23 cellular contexts compared by ENCODE assay signal in the genomic region with DNA sequence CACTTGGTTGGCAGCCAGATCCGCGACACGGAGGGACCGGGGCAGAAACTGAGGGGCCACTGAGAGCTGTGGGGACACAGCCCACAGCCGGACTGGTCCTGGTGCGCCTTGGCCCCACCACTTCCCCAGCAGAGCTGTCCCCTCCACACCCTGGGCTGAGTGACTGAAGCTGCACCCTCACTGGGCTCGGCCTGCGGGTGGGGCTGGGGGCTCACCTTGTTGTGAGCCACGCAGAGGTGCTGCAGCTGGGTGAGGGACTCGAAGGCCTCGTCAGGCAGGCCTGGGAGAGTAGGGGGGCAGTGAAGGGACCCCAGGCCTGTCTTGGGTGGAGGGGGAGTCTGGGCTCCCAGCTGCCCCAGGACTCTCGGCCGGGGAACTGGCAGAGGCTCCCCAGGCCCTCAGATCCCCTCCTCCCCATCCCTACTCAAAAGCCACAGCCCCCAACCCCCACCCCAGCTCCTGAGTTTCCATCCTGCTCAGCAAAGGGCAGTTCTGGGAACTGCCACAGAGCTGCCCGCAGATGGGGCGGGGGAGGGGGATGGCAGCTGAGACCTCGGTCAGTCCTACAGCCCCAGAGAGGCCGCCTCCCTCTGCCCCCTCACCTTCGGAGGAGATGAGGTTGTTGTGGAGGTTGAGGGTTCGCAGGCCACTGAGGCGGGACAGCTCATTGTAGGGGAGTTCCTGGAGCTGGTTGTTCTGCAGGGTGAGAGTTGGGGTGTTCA. TPM values are rescaled to one million over a fixed set of nuclear protein-coding genes. Genes with fewer than 3 reads are reported as not detected.
DNase-seq lines count a peak whose midpoint lies in the region; ATAC-seq and TF ChIP-seq lines count a peak whose summit lies in the region.
"Had no signal": no experiment of that assay in that cellular context is flagged by ENCODE, and none has a peak within 500 bp of the region (broad histone marks: within the 10 kb centered on the region; RNA-seq: fewer than 3 reads in every experiment).

No MANE protein-coding gene starts in this region.

- no peak overlapping the region for H3K4me3 Mint-ChIP-seq in GM23338
- no peak overlapping the region for H3K4me3 Mint-ChIP-seq in activated naive CD4-positive, alpha-beta T cell treated with anti-CD3 and anti-CD28 coated beads, Interleukin-2, amount 10 ng/mL, durations not matched to agents 7 days and 5 days
- H3K4me3 Mint-ChIP-seq: dendritic cell treated with granulocyte-macrophage colony-stimulating factor and Interleukin-4, amounts not matched to agents 40 ng/mL and 50 ng/mL, for 4 days; naive B cell had no signal

- H2AFZ ChIP-seq in GM23338: no peak overlapping the region
- H2AFZ ChIP-seq in neuronal stem cell (ENCODE audit: low read length): peak overlapping the region; percentile 83

- H2AK5ac ChIP-seq in neuronal stem cell (ENCODE audit: low read depth, low read length): peak overlapping the region; percentile 100

- H3K9me2 ChIP-seq in GM23338 (ENCODE audit: insufficient read depth): no peaks in the 10 kb centered on the region

- DNase-seq in GM23338 (ENCODE audit: low spot score): peak; percentile 81
- DNase-seq in NT2/D1 (ENCODE audit: low read depth, low spot score): peak; percentile 52
- DNase-seq in ecto neural progenitor cell (ENCODE audit: low spot score): peak; percentile 66
- peak; percentile 35 for DNase-seq in neuronal stem cell (ENCODE audit: low spot score)
- DNase-seq in activated naive CD4-positive, alpha-beta T cell treated with anti-CD3 and anti-CD28 coated beads, Interleukin-2, amount 10 ng/mL, durations not matched to agents 7 days and 5 days: no peak
- no peak for DNase-seq in activated CD4-positive, alpha-beta T cell treated with anti-CD3 and anti-CD28 coated beads, Interleukin-2, amount 50 U/mL, for 48 hours
- DNase-seq in NAMALWA (ENCODE audit: low spot score): no peak
- DNase-seq: activated naive CD4-positive, alpha-beta T cell treated with Interleukin-2 at 50 U/mL for 16 hours; activated T-cell treated with anti-CD3 and anti-CD28 coated beads for 4 hours; AML-193; brain microvascular endothelial cell; MM.1S; naive B cell; NCI-H1694; NCI-H774; posterior cingulate gyrus; small intestine; stimulated activated CD8-positive, alpha-beta memory T cell treated with anti-CD3 and anti-CD28 coated beads, Interleukin-4, amount 100 ng/mL, for 48 hours; substantia nigra had no signal

- H3K79me1 ChIP-seq in neuronal stem cell (ENCODE audit: low read depth, low read length): no peaks in the 10 kb centered on the region

- H3K4me1 Mint-ChIP-seq in GM23338: peaks cover 31% of the 10 kb centered on the region
- no peaks in the 10 kb centered on the region for H3K4me1 Mint-ChIP-seq in activated naive CD4-positive, alpha-beta T cell treated with anti-CD3 and anti-CD28 coated beads, Interleukin-2, amount 10 ng/mL, durations not matched to agents 7 days and 5 days

- peak overlapping the region; percentile 98 for H3K14ac ChIP-seq in neuronal stem cell (ENCODE audit: low read length)

- H4K20me1 ChIP-seq in GM23338 (replicated peaks; ENCODE audit: insufficient read depth): no peaks in the 10 kb centered on the region

- H3K23ac ChIP-seq in neuronal stem cell (ENCODE audit: low read depth, low read length, poor library complexity): peak overlapping the region; percentile 96

- H3K9ac ChIP-seq in NT2/D1 (ENCODE audit: insufficient read length, low read depth) (peak overlapping the region; percentile 73), neuronal stem cell (ENCODE audit: low read depth, low read length, poor library complexity) (peak overlapping the region; percentile 70)

- H3K9me3 ChIP-seq in NT2/D1 (ENCODE audit: insufficient read depth, low read length) (no peaks in the 10 kb centered on the region), neuronal stem cell (replicated peaks in 1 of 2; ENCODE audit: control insufficient read depth in 2 of 2, insufficient read depth in 1 of 2, low read depth in 1 of 2, low read length in 2 of 2) (no peaks in the 10 kb centered on the region)
- H3K9me3 ChIP-seq: Peyer's patch had no signal

- H3K4me3 ChIP-seq in GM23338: no peak overlapping the region
- H3K4me3 ChIP-seq in NT2/D1 (ENCODE audit: insufficient read length, low read depth): no peak overlapping the region
- no peak overlapping the region for H3K4me3 ChIP-seq in neuronal stem cell (ENCODE audit: low read length in 2 of 2)
- H3K4me3 ChIP-seq: lung, Peyer's patch had no signal

- no CpG with 5 or more reads among the region's 20 CpGs for WGBS in neuronal stem cell (ENCODE audit: extremely low coverage in 2 of 2, insufficient read length in 2 of 2, insufficient replicate concordance in 1 of 2), 2 donors

- H3K18ac ChIP-seq in neuronal stem cell (ENCODE audit: low read length): peak overlapping the region; percentile 100

- peak overlapping the region; percentile 68 for H4K91ac ChIP-seq in neuronal stem cell (ENCODE audit: low read depth, low read length, poor library complexity)

- H2BK12ac ChIP-seq in neuronal stem cell (ENCODE audit: low read length): peak overlapping the region; percentile 77

- peaks cover 9% of the 10 kb centered on the region for H3K27me3 Mint-ChIP-seq in GM23338 (ENCODE audit: insufficient read depth, low read depth, poor library complexity)
- H3K27me3 Mint-ChIP-seq in activated naive CD4-positive, alpha-beta T cell treated with anti-CD3 and anti-CD28 coated beads, Interleukin-2, amount 10 ng/mL, durations not matched to agents 7 days and 5 days: peaks cover 49% of the 10 kb centered on the region

- peak overlapping the region; percentile 90 for H2BK5ac ChIP-seq in neuronal stem cell (ENCODE audit: low read length)

- CTCF ChIA-PET in activated naive CD4-positive, alpha-beta T cell treated with anti-CD3 and anti-CD28 coated beads, Interleukin-2, amount 10 ng/mL, durations not matched to agents 7 days and 5 days (lab: Charles Lee): no interaction called here

- peak overlapping the region; percentile 48; the same call in 1 of the 2 replicates for H3K4me2 ChIP-seq in GM23338
- peak overlapping the region; percentile 11 for H3K4me2 ChIP-seq in neuronal stem cell (ENCODE audit: insufficient read depth, low read length, poor library complexity, severe bottlenecking)

- ATAC-seq in GM23338: peak; percentile 61

- H3K4me1 ChIP-seq in GM23338 (ENCODE audit: insufficient read depth) (peaks cover 14% of the 10 kb centered on the region; the same call in 1 of the 2 replicates), NT2/D1 (ENCODE audit: insufficient read depth, insufficient read length) (peaks cover 31% of the 10 kb centered on the region), neuronal stem cell (ENCODE audit: control insufficient read depth in 2 of 2, insufficient read depth in 1 of 2, low read depth in 1 of 2, low read length in 2 of 2) (peaks cover 20 to 21% of the 10 kb centered on the region in 2 donors)
- H3K4me1 ChIP-seq: Peyer's patch had no signal

- peak overlapping the region; percentile 99 for H2BK120ac ChIP-seq in neuronal stem cell (ENCODE audit: low read depth, low read length)

- H3K27ac Mint-ChIP-seq in GM23338: no peak overlapping the region; the same call in 1 of the 2 replicates
- no peak overlapping the region for H3K27ac Mint-ChIP-seq in activated naive CD4-positive, alpha-beta T cell treated with anti-CD3 and anti-CD28 coated beads, Interleukin-2, amount 10 ng/mL, durations not matched to agents 7 days and 5 days
- H3K27ac Mint-ChIP-seq: dendritic cell treated with granulocyte-macrophage colony-stimulating factor and Interleukin-4, amounts not matched to agents 40 ng/mL and 50 ng/mL, for 4 days; naive B cell had no signal

- peak overlapping the region; percentile 100 for H2BK15ac ChIP-seq in neuronal stem cell (ENCODE audit: low read length)

- no peaks in the 10 kb centered on the region for H3K27me3 ChIP-seq in GM23338 (ENCODE audit: insufficient read depth)
- peaks cover 10% of the 10 kb centered on the region for H3K27me3 ChIP-seq in NT2/D1 (ENCODE audit: insufficient read depth, insufficient read length)
- H3K27me3 ChIP-seq in neuronal stem cell (ENCODE audit: control insufficient read depth in 3 of 3, insufficient read depth in 3 of 3, low read depth in 1 of 3, low read length in 3 of 3): peaks cover 0 to 2% (median 0%) of the 10 kb centered on the region in 3 experiments
- H3K27me3 ChIP-seq: brain microvascular endothelial cell, Peyer's patch had no signal

- TF ChIP-seq CTCF in GM23338 (conservative IDR thresholded peaks at IDR 0.05; ENCODE audit: low read depth in 2 of 2): no peak

- no peaks in the 10 kb centered on the region for H3K36me3 ChIP-seq in GM23338 (ENCODE audit: insufficient read depth)
- H3K36me3 ChIP-seq in NT2/D1 (ENCODE audit: insufficient read depth, insufficient read length, low read length): peaks cover 10% of the 10 kb centered on the region
- H3K36me3 ChIP-seq in neuronal stem cell (replicated peaks in 1 of 2; ENCODE audit: control insufficient read depth in 2 of 2, insufficient read depth in 2 of 2, low read length in 2 of 2): peaks cover 4 to 7% of the 10 kb centered on the region in 2 donors
- H3K36me3 ChIP-seq: brain microvascular endothelial cell, Peyer's patch had no signal

- H3K79me2 ChIP-seq in GM23338 (replicated peaks; ENCODE audit: insufficient read depth): no peaks in the 10 kb centered on the region

- peak overlapping the region; percentile 98 for H3K4ac ChIP-seq in neuronal stem cell (ENCODE audit: low read length)

- H3F3A ChIP-seq in GM23338 (replicated peaks; ENCODE audit: low read depth): peaks cover 15% of the 10 kb centered on the region

- H3K9me3 Mint-ChIP-seq in GM23338: no peaks in the 10 kb centered on the region; the same call in 2 of the 3 replicates
- no peaks in the 10 kb centered on the region for H3K9me3 Mint-ChIP-seq in activated naive CD4-positive, alpha-beta T cell treated with anti-CD3 and anti-CD28 coated beads, Interleukin-2, amount 10 ng/mL, durations not matched to agents 7 days and 5 days
- H3K9me3 Mint-ChIP-seq: dendritic cell treated with granulocyte-macrophage colony-stimulating factor and Interleukin-4, amounts not matched to agents 40 ng/mL and 50 ng/mL, for 4 days; naive B cell had no signal

- H4K8ac ChIP-seq in neuronal stem cell (ENCODE audit: low read depth, low read length): peak overlapping the region; percentile 100

- no peaks in the 10 kb centered on the region; the same call in 2 of the 3 replicates for H3K36me3 Mint-ChIP-seq in GM23338 (ENCODE audit: low read depth)
- no peaks in the 10 kb centered on the region for H3K36me3 Mint-ChIP-seq in activated naive CD4-positive, alpha-beta T cell treated with anti-CD3 and anti-CD28 coated beads, Interleukin-2, amount 10 ng/mL, durations not matched to agents 7 days and 5 days
- H3K36me3 Mint-ChIP-seq: naive B cell had no signal

- H3K27ac ChIP-seq in GM23338 (ENCODE audit: low read depth) (no peak overlapping the region), neuronal stem cell (replicated peaks; ENCODE audit: low read length) (peak overlapping the region; percentile 33)
- H3K27ac ChIP-seq: brain microvascular endothelial cell, Peyer's patch had no signal

RNA-seq across cellular contexts. Expression of gene PODNL1, which starts 2.3 kb away (rescaled TPM):
- total RNA-seq in GM23338 (2014; rRNA removed; shearing (Covaris generic)): 0.24 TPM in 1 of 2 replicates, not detected in the other
- 1.3 TPM in 1 of 2 replicates, not detected in the other for polyA plus RNA-seq in GM23338 (2016; fragmentation: Nextera tagmentation; extraction: Ambion mirVana)
- polyA plus RNA-seq in neuronal stem cell (2013, experiment 1 of 2): 2.8 TPM
- 2.8 TPM for polyA plus RNA-seq in neuronal stem cell (2013, experiment 2 of 2)

RNA-seq across cellular contexts. Expression of gene DCAF15, which starts 16.4 kb away (rescaled TPM):
- total RNA-seq in GM23338 (2014; rRNA removed; shearing (Covaris generic)): 74.8 and 81.3 TPM in 2 replicates
- 39.5 and 41.6 TPM in 2 replicates for polyA plus RNA-seq in GM23338 (2016; fragmentation: Nextera tagmentation; extraction: Ambion mirVana)
- polyA plus RNA-seq in neuronal stem cell (2013, experiment 1 of 2): 44.9 TPM
- 44.2 TPM for polyA plus RNA-seq in neuronal stem cell (2013, experiment 2 of 2)

RNA-seq across cellular contexts. Expression of gene CC2D1A, which starts 29.9 kb away (rescaled TPM):
- 27.3 and 39.7 TPM in 2 replicates for total RNA-seq in GM23338 (2014; rRNA removed; shearing (Covaris generic))
- polyA plus RNA-seq in GM23338 (2016; fragmentation: Nextera tagmentation; extraction: Ambion mirVana): 21.7 and 23.1 TPM in 2 replicates
- 19.7 TPM for polyA plus RNA-seq in neuronal stem cell (2013, experiment 1 of 2)
- polyA plus RNA-seq in neuronal stem cell (2013, experiment 2 of 2): 18.7 TPM

RNA-seq across cellular contexts. Expression of gene BRME1, which starts 30.0 kb away (rescaled TPM):
- total RNA-seq in GM23338 (2014; rRNA removed; shearing (Covaris generic)): 3.7 and 4.0 TPM in 2 replicates
- polyA plus RNA-seq in GM23338 (2016; fragmentation: Nextera tagmentation; extraction: Ambion mirVana): 3.9 and 4.7 TPM in 2 replicates
- polyA plus RNA-seq in neuronal stem cell (2013, experiment 1 of 2): 1.8 TPM
- polyA plus RNA-seq in neuronal stem cell (2013, experiment 2 of 2): 2.1 TPM

RNA-seq across cellular contexts. Expression of gene NANOS3, which starts 59.0 kb away (rescaled TPM):
- not detected in 2 replicates for total RNA-seq in GM23338 (2014; rRNA removed; shearing (Covaris generic))
- polyA plus RNA-seq in GM23338 (2016; fragmentation: Nextera tagmentation; extraction: Ambion mirVana): not detected in 2 replicates
- polyA plus RNA-seq in neuronal stem cell (2013, experiment 1 of 2): 0.08 TPM
- not detected for polyA plus RNA-seq in neuronal stem cell (2013, experiment 2 of 2)
- total RNA-seq: Peyer's patch had no signal
- polyA plus RNA-seq: esophagus had no signal

Comparison
In these comparisons a context has a peak if more than half of its experiments do, and no peak if none do; other contexts are left out.
1. DNase-seq: peak in GM23338 (single experiment), NT2/D1 (single experiment), ecto neural progenitor cell (single experiment) and neuronal stem cell (single experiment); none in activated naive CD4-positive, alpha-beta T cell treated with anti-CD3 and anti-CD28 coated beads, Interleukin-2, amount 10 ng/mL, durations not matched to agents 7 days and 5 days (single experiment), activated CD4-positive, alpha-beta T cell treated with anti-CD3 and anti-CD28 coated beads, Interleukin-2, amount 50 U/mL, for 48 hours (0 of 2) and NAMALWA (single experiment).